ENCODE assay signal across 22 cellular contexts in the genomic region with DNA sequence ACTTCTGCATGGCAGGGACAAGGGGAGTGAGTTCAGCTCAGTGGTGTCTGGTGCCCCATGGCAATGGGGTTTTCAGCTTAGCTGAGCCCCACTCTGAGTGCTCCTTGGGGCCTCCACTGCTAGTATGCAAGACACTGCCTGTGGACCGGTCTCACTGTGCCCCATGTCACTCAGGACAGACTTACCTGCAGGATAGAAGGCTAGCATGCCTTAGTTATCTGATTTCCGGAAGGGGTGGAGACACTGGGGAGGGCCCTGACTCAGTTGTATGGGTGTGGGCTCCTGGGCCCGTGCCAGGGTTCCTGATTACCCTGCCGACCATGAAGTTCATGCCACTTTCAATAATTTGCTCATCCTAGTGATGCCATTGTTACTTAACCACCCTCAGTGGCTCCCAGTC. TPM values are rescaled to one million over a fixed set of nuclear protein-coding genes. Genes with fewer than 3 reads are reported as not detected.
"Had no signal": no experiment of that assay in that cellular context is flagged by ENCODE, and none has a peak within 500 bp of the region (broad histone marks: within the 10 kb centered on the region; RNA-seq: fewer than 3 reads in every experiment).

No MANE protein-coding gene starts in this region.

- H3K27me3 ChIP-seq: ovary had no signal

- FAIRE-seq: endometrium, frontal cortex had no signal

- H3K27ac ChIP-seq: heart left ventricle, left lung, lower lobe of right lung, ovary, thoracic aorta had no signal

- H3K36me3 ChIP-seq: heart left ventricle, left lung, lower lobe of right lung, ovary, thoracic aorta had no signal

- H3K9me3 Mint-ChIP-seq: naive thymus-derived CD8-positive, alpha-beta T cell had no signal

- H3K4me3 Mint-ChIP-seq: naive thymus-derived CD8-positive, alpha-beta T cell had no signal

- H3K4me3 ChIP-seq: heart left ventricle, left lung, lower lobe of right lung, ovary, smooth muscle cell, thoracic aorta had no signal

- H3K9me3 ChIP-seq: heart left ventricle, left lung, lower lobe of right lung, ovary, thoracic aorta had no signal

- DNase-seq: central memory CD4-positive, alpha-beta T cell; effector memory CD4-positive, alpha-beta T cell; heart left ventricle; hippocampal formation; left lung; lower lobe of right lung; mesenchymal stem cell; naive thymus-derived CD8-positive, alpha-beta T cell; ovary; right cardiac atrium; stimulated activated CD4-positive, alpha-beta T cell treated with anti-CD3 and anti-CD28 coated beads, Interleukin-2, amount 100 ng/mL, for 48 hours; stimulated activated naive CD8-positive, alpha-beta T cell treated with anti-CD3 and anti-CD28 coated beads, Interleukin-15, Interleukin-2, amounts not matched to agents 100 U/mL and 50 U/mL, for 24 hours; trophoblast cell had no signal

- ATAC-seq: esophagus mucosa; heart left ventricle; left lung; lower lobe of right lung; naive thymus-derived CD8-positive, alpha-beta T cell; right cardiac atrium; stimulated activated naive CD8-positive, alpha-beta T cell treated with anti-CD3 and anti-CD28 coated beads, Interleukin-15, Interleukin-2, amounts not matched to agents 100 U/mL and 50 U/mL, for 24 hours had no signal

- H3K36me3 Mint-ChIP-seq: naive thymus-derived CD8-positive, alpha-beta T cell had no signal

RNA-seq across cellular contexts. Expression of a gene that starts 4.3 kb away (rescaled TPM):
- total RNA-seq: chondrocyte, fibroblast of lung, glomerular endothelial cell, right cardiac atrium had no signal
- polyA plus RNA-seq: fibroblast of lung; naive thymus-derived CD8-positive, alpha-beta T cell; neural cell; right cardiac atrium had no signal
